In the genomic region with DNA sequence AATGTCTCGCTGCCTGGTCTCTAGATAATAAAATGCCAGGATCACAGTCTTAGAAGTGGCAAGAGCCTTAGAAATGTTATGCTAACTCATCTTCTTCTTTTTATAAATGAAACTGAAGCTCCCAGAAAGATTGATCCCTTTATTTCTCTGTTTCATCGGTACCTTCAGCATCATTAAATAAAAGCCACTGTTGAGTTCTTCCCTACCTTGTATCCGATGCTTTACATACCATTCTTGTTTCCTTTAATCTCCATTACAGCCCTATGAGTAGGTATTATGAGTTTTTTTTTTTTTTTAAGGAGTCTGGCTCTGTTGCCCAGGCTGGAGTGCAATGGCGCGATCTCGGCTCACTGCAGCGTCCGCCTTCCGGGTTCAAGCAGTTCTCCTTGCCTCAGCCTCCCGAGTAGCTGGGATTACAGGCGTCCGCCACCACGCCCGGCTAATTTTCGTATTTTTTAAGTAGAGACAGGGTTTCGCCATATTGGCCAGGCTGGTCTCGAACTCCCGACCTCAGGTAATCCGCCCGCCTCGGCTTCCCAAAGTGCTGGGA, we compare ENCODE assay signal across 7 cellular contexts. TPM values are rescaled to one million over a fixed set of nuclear protein-coding genes. Genes with fewer than 3 reads are reported as not detected.
DNase-seq lines count a peak whose midpoint lies in the region; ATAC-seq and TF ChIP-seq lines count a peak whose summit lies in the region.

No MANE protein-coding gene starts in this region.

- TF ChIP-seq CTCF in stomach (IDR thresholded peaks at IDR 0.05) = no peak

- no peak for TF ChIP-seq POLR2A in stomach (IDR thresholded peaks at IDR 0.05)

- no peak for TF ChIP-seq EP300 in stomach (IDR thresholded peaks at IDR 0.05)

- H3K9me3 ChIP-seq in HUES48 (ENCODE audit: control insufficient read depth, insufficient read depth, low read length) = no peaks in the 10 kb centered on the region
- no peaks in the 10 kb centered on the region for H3K9me3 ChIP-seq in stomach

- H3K4me3 Mint-ChIP-seq in immature natural killer cell = peak overlapping the region; percentile 99 to 100 (median 99)

- peaks cover 0 to 4% of the 10 kb centered on the region in 2 donors for H3K36me3 Mint-ChIP-seq in activated naive CD4-positive, alpha-beta T cell treated with anti-CD3 and anti-CD28 coated beads, Interleukin-2, amount 50 U/mL, for 72 hours
- peaks cover 0 to 2% (median 0%) of the 10 kb centered on the region in 3 donors for H3K36me3 Mint-ChIP-seq in immature natural killer cell

- no peak for DNase-seq in activated naive CD4-positive, alpha-beta T cell treated with anti-CD3 and anti-CD28 coated beads, Interleukin-2, amount 50 U/mL, for 72 hours (ENCODE audit: low spot score in 2 of 2)
- DNase-seq in immature natural killer cell (no peak), stomach (no peak), NCI-H446 treated with DMSO at 0.1 percent for 48 hours (lab: John Stamatoyannopoulos, UW) (no peak), GOT3 (lab: John Stamatoyannopoulos, UW) (no peak)

- H3K36me3 ChIP-seq in HUES48 (ENCODE audit: control insufficient read depth, insufficient read depth, low read length) = peaks cover 7% of the 10 kb centered on the region
- peaks cover 6 to 8% (median 7%) of the 10 kb centered on the region in 4 donors for H3K36me3 ChIP-seq in stomach

- H3K9me3 Mint-ChIP-seq in activated naive CD4-positive, alpha-beta T cell treated with anti-CD3 and anti-CD28 coated beads, Interleukin-2, amount 50 U/mL, for 72 hours = no peaks in the 10 kb centered on the region
- no peaks in the 10 kb centered on the region for H3K9me3 Mint-ChIP-seq in immature natural killer cell

- H3K4me3 ChIP-seq in HUES48 (ENCODE audit: low read depth, low read length) (peak overlapping the region; percentile 99), stomach (peak overlapping the region; percentile 92 to 100 (median 99))

- H3K27ac ChIP-seq in HUES48 (ENCODE audit: low read depth, low read length) (peak overlapping the region; percentile 88), stomach (peak overlapping the region; percentile 82 to 89 (median 83))

- H3K27me3 ChIP-seq in HUES48 (ENCODE audit: control insufficient read depth, insufficient read depth, low read length) (no peaks in the 10 kb centered on the region), stomach (no peaks in the 10 kb centered on the region)

- peak overlapping the region; percentile 85 to 92 for H3K27ac Mint-ChIP-seq in activated naive CD4-positive, alpha-beta T cell treated with anti-CD3 and anti-CD28 coated beads, Interleukin-2, amount 50 U/mL, for 72 hours
- peak overlapping the region in 5 of 6 donors; percentile 35 to 91 (median 79) for H3K27ac Mint-ChIP-seq in immature natural killer cell

- peak overlapping the region; percentile 86 for H3K9ac ChIP-seq in HUES48 (ENCODE audit: low read depth, low read length)

- H3K4me1 ChIP-seq in HUES48 (ENCODE audit: control insufficient read depth, insufficient read depth, low read length) (peaks cover 13% of the 10 kb centered on the region), stomach (peaks cover 21 to 37% (median 28%) of the 10 kb centered on the region in 4 donors)

- H3K4me1 Mint-ChIP-seq in immature natural killer cell = peaks cover 19 to 24% of the 10 kb centered on the region in 2 donors

- WGBS in stomach, 5 donors = 84 to 89% (median 87%) methylated on average over 21 of the region's 21 CpGs

- peaks cover 3 to 12% (median 5%) of the 10 kb centered on the region in 3 donors for H3K27me3 Mint-ChIP-seq in immature natural killer cell (ENCODE audit: low read depth in 3 of 3)

- intact Hi-C loops in stomach (cut with DNase I; ENCODE audit: low total_unique reads) = loop anchor here (5.0 kb wide), 1 partner anchor 121 kb away; no protein-coding TSS in a partner anchor

- no peak for ATAC-seq in activated naive CD4-positive, alpha-beta T cell treated with anti-CD3 and anti-CD28 coated beads, Interleukin-2, amount 50 U/mL, for 72 hours
- no peak for ATAC-seq in GM18870 (IDR thresholded peaks at IDR 0.05; ENCODE audit: unreplicated experiment)

RNA-seq across cellular contexts. Expression of a gene that starts 0.8 kb away (rescaled TPM):
- total RNA-seq in activated naive CD4-positive, alpha-beta T cell treated with anti-CD3 and anti-CD28 coated beads, Interleukin-2, amount 50 U/mL, for 72 hours = 10 to 100 TPM in 1 of 2 donors, 1 to 10 TPM in 1; 9.1 to 22.4 TPM
- polyA plus RNA-seq in immature natural killer cell (10 to 100 TPM; 11.3 to 12.7 (median 11.5) TPM), stomach (10 to 100 TPM; 16.6 to 54.1 (median 19.7) TPM)
- total RNA-seq in stomach = 100 to 1,000 TPM in 3 of 5 donors, 10 to 100 TPM in 2; 62.6 to 241 (median 122) TPM

RNA-seq across cellular contexts. Expression of a gene that starts 13.0 kb away (rescaled TPM):
- total RNA-seq in activated naive CD4-positive, alpha-beta T cell treated with anti-CD3 and anti-CD28 coated beads, Interleukin-2, amount 50 U/mL, for 72 hours = not detected
- polyA plus RNA-seq in immature natural killer cell (not detected), stomach (not detected)
- total RNA-seq in stomach = not detected

RNA-seq across cellular contexts. Expression of a gene that starts 34.3 kb away (rescaled TPM):
- not detected for total RNA-seq in activated naive CD4-positive, alpha-beta T cell treated with anti-CD3 and anti-CD28 coated beads, Interleukin-2, amount 50 U/mL, for 72 hours
- polyA plus RNA-seq in immature natural killer cell = not detected
- total RNA-seq in stomach = not detected
- polyA plus RNA-seq in stomach = not detected
